Comparison of ENCODE assay signal across 17 cellular contexts in genomic region chr12:110071504-110071903, GRCh38. TPM values are rescaled to one million over a fixed set of nuclear protein-coding genes. Genes with fewer than 3 reads are reported as not detected.
DNase-seq lines count a peak whose midpoint lies in the region; ATAC-seq and TF ChIP-seq lines count a peak whose summit lies in the region.
"Had no signal": no experiment of that assay in that cellular context is flagged by ENCODE, and none has a peak within 500 bp of the region (broad histone marks: within the 10 kb centered on the region; RNA-seq: fewer than 3 reads in every experiment).

No MANE protein-coding gene starts in this region.

- no peaks in the 10 kb centered on the region for H3K79me2 ChIP-seq in MM.1S (ENCODE audit: low read length)

- intact Hi-C loops in activated T-helper 2 cell treated with anti-CD3 and anti-CD28 coated beads, Interferon-gamma antibody, Interleukin-2, Interleukin-4, amounts not matched to agents 10 μg/mL and 5 μg/mL and 100 μg/mL, durations not matched to agents 14 hours and 24 hours and 36 hours (cut with micrococcal nuclease) = loop anchor here (1.0 kb wide), 1 partner anchor 11 kb away; no protein-coding TSS in a partner anchor

- no peak for DNase-seq in activated CD4-positive, alpha-beta T cell treated with anti-CD3 and anti-CD28 coated beads, Interleukin-2, amount 10 ng/mL, durations not matched to agents 7 days and 5 days
- DNase-seq in activated CD4-positive, alpha-beta T cell treated with anti-CD3 and anti-CD28 coated beads for 48 hours = no peak
- no peak for DNase-seq in stimulated activated naive CD8-positive, alpha-beta T cell treated with anti-CD3 and anti-CD28 coated beads, Interleukin-15, Interleukin-2, amounts not matched to agents 100 U/mL and 50 U/mL, for 24 hours
- DNase-seq in stimulated activated naive CD8-positive, alpha-beta T cell treated with anti-CD3 and anti-CD28 coated beads, Interleukin-15, amount 100 ng/mL, for 72 hours = no peak
- no peak for DNase-seq in activated T-helper 2 cell treated with anti-CD3 and anti-CD28 coated beads, Interferon-gamma antibody, Interleukin-2, Interleukin-4, amounts not matched to agents 10 μg/mL and 5 μg/mL and 100 μg/mL, durations not matched to agents 14 hours and 24 hours and 36 hours (ENCODE audit: low spot score)
- no peak for DNase-seq in MM.1S
- no peak for DNase-seq in stimulated activated CD4-positive, alpha-beta T cell treated with anti-CD3 and anti-CD28 coated beads, Interleukin-12 subunit alpha, Interleukin-12 subunit beta, amount 100 ng/mL, for 4 hours
- DNase-seq in midbrain (lab: John Stamatoyannopoulos, UW) = no peak
- DNase-seq: DMS 273 treated with DMSO at 0.1 percent for 48 hours, GOT3, MV-4-11, NCI-H1417 treated with DMSO at 0.1 percent for 48 hours, NCI-H1930, NCI-H69, RPMI8226 had no signal

- peak overlapping the region; percentile 9 for H3K4me3 Mint-ChIP-seq in activated CD4-positive, alpha-beta T cell treated with anti-CD3 and anti-CD28 coated beads, Interleukin-2, amount 10 ng/mL, durations not matched to agents 7 days and 5 days
- H3K4me3 Mint-ChIP-seq in stimulated activated naive CD8-positive, alpha-beta T cell treated with anti-CD3 and anti-CD28 coated beads, Interleukin-15, amount 100 ng/mL, for 72 hours = no peak overlapping the region
- peak overlapping the region; percentile 99 for H3K4me3 Mint-ChIP-seq in activated T-helper 2 cell treated with anti-CD3 and anti-CD28 coated beads, Interferon-gamma antibody, Interleukin-2, Interleukin-4, amounts not matched to agents 10 μg/mL and 5 μg/mL and 100 μg/mL, durations not matched to agents 14 hours and 24 hours and 36 hours (ENCODE audit: low read depth)

- peaks cover 48% of the 10 kb centered on the region for H3K4me1 Mint-ChIP-seq in activated CD4-positive, alpha-beta T cell treated with anti-CD3 and anti-CD28 coated beads, Interleukin-2, amount 10 ng/mL, durations not matched to agents 7 days and 5 days
- peaks cover 43% of the 10 kb centered on the region for H3K4me1 Mint-ChIP-seq in stimulated activated naive CD8-positive, alpha-beta T cell treated with anti-CD3 and anti-CD28 coated beads, Interleukin-15, amount 100 ng/mL, for 72 hours
- H3K4me1 Mint-ChIP-seq in activated T-helper 2 cell treated with anti-CD3 and anti-CD28 coated beads, Interferon-gamma antibody, Interleukin-2, Interleukin-4, amounts not matched to agents 10 μg/mL and 5 μg/mL and 100 μg/mL, durations not matched to agents 14 hours and 24 hours and 36 hours (ENCODE audit: low read depth) = peaks cover 50% of the 10 kb centered on the region

- H3K9me2 ChIP-seq in MM.1S (replicated peaks; ENCODE audit: insufficient read depth, low read length) = no peaks in the 10 kb centered on the region

- no peaks in the 10 kb centered on the region for H4K20me1 ChIP-seq in MM.1S (ENCODE audit: insufficient read depth, low read length)
- H4K20me1 ChIP-seq: BLaER1 treated with 17β-estradiol and CSF1 and Interleukin-3, amounts not matched to agents 10 nM and 100 nM had no signal

- H2AFZ ChIP-seq in MM.1S (ENCODE audit: low read length) = no peak overlapping the region

- peaks cover 23% of the 10 kb centered on the region for H3K36me3 Mint-ChIP-seq in activated CD4-positive, alpha-beta T cell treated with anti-CD3 and anti-CD28 coated beads, Interleukin-2, amount 10 ng/mL, durations not matched to agents 7 days and 5 days (ENCODE audit: low read depth)
- H3K36me3 Mint-ChIP-seq in activated T-helper 2 cell treated with anti-CD3 and anti-CD28 coated beads, Interferon-gamma antibody, Interleukin-2, Interleukin-4, amounts not matched to agents 10 μg/mL and 5 μg/mL and 100 μg/mL, durations not matched to agents 14 hours and 24 hours and 36 hours (ENCODE audit: low read depth) = peaks cover 44% of the 10 kb centered on the region

- H3K9me3 Mint-ChIP-seq in activated CD4-positive, alpha-beta T cell treated with anti-CD3 and anti-CD28 coated beads, Interleukin-2, amount 10 ng/mL, durations not matched to agents 7 days and 5 days = no peaks in the 10 kb centered on the region
- no peaks in the 10 kb centered on the region for H3K9me3 Mint-ChIP-seq in stimulated activated naive CD8-positive, alpha-beta T cell treated with anti-CD3 and anti-CD28 coated beads, Interleukin-15, amount 100 ng/mL, for 72 hours
- H3K9me3 Mint-ChIP-seq in activated T-helper 2 cell treated with anti-CD3 and anti-CD28 coated beads, Interferon-gamma antibody, Interleukin-2, Interleukin-4, amounts not matched to agents 10 μg/mL and 5 μg/mL and 100 μg/mL, durations not matched to agents 14 hours and 24 hours and 36 hours = no peaks in the 10 kb centered on the region

- POLR2A ChIA-PET in activated CD4-positive, alpha-beta T cell treated with anti-CD3 and anti-CD28 coated beads, Interleukin-2, amount 10 ng/mL, durations not matched to agents 7 days and 5 days (lab: Charles Lee) = interaction anchor here (0.6 kb wide), 1 partner anchor 45 kb away, joined by 3 read pairs; no protein-coding TSS in a partner anchor

- no peaks in the 10 kb centered on the region for H3K27me3 ChIP-seq in MM.1S (replicated peaks; ENCODE audit: insufficient read depth, low read length)
- H3K27me3 ChIP-seq: BLaER1 treated with 17β-estradiol and CSF1 and Interleukin-3, amounts not matched to agents 10 nM and 100 nM had no signal

- H3K27me3 Mint-ChIP-seq in activated CD4-positive, alpha-beta T cell treated with anti-CD3 and anti-CD28 coated beads, Interleukin-2, amount 10 ng/mL, durations not matched to agents 7 days and 5 days = no peaks in the 10 kb centered on the region
- H3K27me3 Mint-ChIP-seq in stimulated activated naive CD8-positive, alpha-beta T cell treated with anti-CD3 and anti-CD28 coated beads, Interleukin-15, amount 100 ng/mL, for 72 hours = no peaks in the 10 kb centered on the region
- H3K27me3 Mint-ChIP-seq in activated T-helper 2 cell treated with anti-CD3 and anti-CD28 coated beads, Interferon-gamma antibody, Interleukin-2, Interleukin-4, amounts not matched to agents 10 μg/mL and 5 μg/mL and 100 μg/mL, durations not matched to agents 14 hours and 24 hours and 36 hours (ENCODE audit: low read depth) = no peaks in the 10 kb centered on the region

- H3K27ac Mint-ChIP-seq in activated CD4-positive, alpha-beta T cell treated with anti-CD3 and anti-CD28 coated beads, Interleukin-2, amount 10 ng/mL, durations not matched to agents 7 days and 5 days = no peak overlapping the region
- H3K27ac Mint-ChIP-seq in stimulated activated naive CD8-positive, alpha-beta T cell treated with anti-CD3 and anti-CD28 coated beads, Interleukin-15, amount 100 ng/mL, for 72 hours = no peak overlapping the region
- peak overlapping the region; percentile 99 for H3K27ac Mint-ChIP-seq in activated T-helper 2 cell treated with anti-CD3 and anti-CD28 coated beads, Interferon-gamma antibody, Interleukin-2, Interleukin-4, amounts not matched to agents 10 μg/mL and 5 μg/mL and 100 μg/mL, durations not matched to agents 14 hours and 24 hours and 36 hours

- H3K4me3 ChIP-seq in MM.1S (ENCODE audit: low read length) = no peak overlapping the region
- H3K4me3 ChIP-seq: BLaER1 treated with 17β-estradiol and CSF1 and Interleukin-3, amounts not matched to agents 10 nM and 100 nM; K562 had no signal

- H3K27ac ChIP-seq in MM.1S (ENCODE audit: low read length) = no peak overlapping the region
- H3K27ac ChIP-seq: BLaER1 treated with 17β-estradiol and CSF1 and Interleukin-3, amounts not matched to agents 10 nM and 100 nM had no signal

- H3F3A ChIP-seq in MM.1S (ENCODE audit: insufficient read depth, low read length) = no peaks in the 10 kb centered on the region

- no peaks in the 10 kb centered on the region for H3K4me1 ChIP-seq in MM.1S (ENCODE audit: low read length)

- H3K4me2 ChIP-seq in MM.1S (ENCODE audit: low read depth, low read length) = no peak overlapping the region
- H3K4me2 ChIP-seq: BLaER1 treated with 17β-estradiol and CSF1 and Interleukin-3, amounts not matched to agents 10 nM and 100 nM had no signal

- no peak overlapping the region for H3K9ac ChIP-seq in MM.1S (ENCODE audit: low read length)
- H3K9ac ChIP-seq: BLaER1 treated with 17β-estradiol and CSF1 and Interleukin-3, amounts not matched to agents 10 nM and 100 nM had no signal

- no peaks in the 10 kb centered on the region for H3K9me3 ChIP-seq in MM.1S (replicated peaks; ENCODE audit: insufficient read depth, low read length)

- peak; percentile 38 for ATAC-seq in stimulated activated naive CD8-positive, alpha-beta T cell treated with anti-CD3 and anti-CD28 coated beads, Interleukin-15, Interleukin-2, amounts not matched to agents 100 U/mL and 50 U/mL, for 24 hours
- ATAC-seq in stimulated activated naive CD8-positive, alpha-beta T cell treated with anti-CD3 and anti-CD28 coated beads, Interleukin-15, amount 100 ng/mL, for 72 hours = no peak
- ATAC-seq: K562 had no signal

- no peak for TF ChIP-seq CTCF in MM.1S (IDR thresholded peaks at IDR 0.05; ENCODE audit: low read length)

- H3K36me3 ChIP-seq in MM.1S (replicated peaks; ENCODE audit: insufficient read depth, low read length) = no peaks in the 10 kb centered on the region
- H3K36me3 ChIP-seq: BLaER1 treated with 17β-estradiol and CSF1 and Interleukin-3, amounts not matched to agents 10 nM and 100 nM had no signal

- CTCF ChIA-PET in activated CD4-positive, alpha-beta T cell treated with anti-CD3 and anti-CD28 coated beads, Interleukin-2, amount 10 ng/mL, durations not matched to agents 7 days and 5 days (lab: Charles Lee) = no interaction called here

RNA-seq across cellular contexts. Expression of gene C12orf76, which starts 23.2 kb away (rescaled TPM):
- 10 to 100 TPM; 19.9 to 25.8 TPM for total RNA-seq in activated CD4-positive, alpha-beta T cell treated with anti-CD3 and anti-CD28 coated beads, Interleukin-2, amount 10 ng/mL, durations not matched to agents 7 days and 5 days
- total RNA-seq in activated T-helper 2 cell treated with anti-CD3 and anti-CD28 coated beads, Interferon-gamma antibody, Interleukin-2, Interleukin-4, amounts not matched to agents 10 μg/mL and 5 μg/mL and 100 μg/mL, durations not matched to agents 14 hours and 24 hours and 36 hours = 24.8 and 25.2 TPM in 2 replicates

RNA-seq across cellular contexts. Expression of gene IFT81, which starts 52.7 kb away (rescaled TPM):
- 1 to 10 TPM; 2.5 to 2.9 TPM for total RNA-seq in activated CD4-positive, alpha-beta T cell treated with anti-CD3 and anti-CD28 coated beads, Interleukin-2, amount 10 ng/mL, durations not matched to agents 7 days and 5 days
- total RNA-seq in activated T-helper 2 cell treated with anti-CD3 and anti-CD28 coated beads, Interferon-gamma antibody, Interleukin-2, Interleukin-4, amounts not matched to agents 10 μg/mL and 5 μg/mL and 100 μg/mL, durations not matched to agents 14 hours and 24 hours and 36 hours = 1.3 and 1.6 TPM in 2 replicates

Comparison
In these comparisons a context has a peak if more than half of its experiments do, and no peak if none do; other contexts are left out.
1. H3K4me3 Mint-ChIP-seq: peak in activated CD4-positive, alpha-beta T cell treated with anti-CD3 and anti-CD28 coated beads, Interleukin-2, amount 10 ng/mL, durations not matched to agents 7 days and 5 days (single experiment) and activated T-helper 2 cell treated with anti-CD3 and anti-CD28 coated beads, Interferon-gamma antibody, Interleukin-2, Interleukin-4, amounts not matched to agents 10 μg/mL and 5 μg/mL and 100 μg/mL, durations not matched to agents 14 hours and 24 hours and 36 hours (single experiment); none in stimulated activated naive CD8-positive, alpha-beta T cell treated with anti-CD3 and anti-CD28 coated beads, Interleukin-15, amount 100 ng/mL, for 72 hours (0 of 2).